Comparison of ENCODE assay signal across 1 cellular context in the genomic region with DNA sequence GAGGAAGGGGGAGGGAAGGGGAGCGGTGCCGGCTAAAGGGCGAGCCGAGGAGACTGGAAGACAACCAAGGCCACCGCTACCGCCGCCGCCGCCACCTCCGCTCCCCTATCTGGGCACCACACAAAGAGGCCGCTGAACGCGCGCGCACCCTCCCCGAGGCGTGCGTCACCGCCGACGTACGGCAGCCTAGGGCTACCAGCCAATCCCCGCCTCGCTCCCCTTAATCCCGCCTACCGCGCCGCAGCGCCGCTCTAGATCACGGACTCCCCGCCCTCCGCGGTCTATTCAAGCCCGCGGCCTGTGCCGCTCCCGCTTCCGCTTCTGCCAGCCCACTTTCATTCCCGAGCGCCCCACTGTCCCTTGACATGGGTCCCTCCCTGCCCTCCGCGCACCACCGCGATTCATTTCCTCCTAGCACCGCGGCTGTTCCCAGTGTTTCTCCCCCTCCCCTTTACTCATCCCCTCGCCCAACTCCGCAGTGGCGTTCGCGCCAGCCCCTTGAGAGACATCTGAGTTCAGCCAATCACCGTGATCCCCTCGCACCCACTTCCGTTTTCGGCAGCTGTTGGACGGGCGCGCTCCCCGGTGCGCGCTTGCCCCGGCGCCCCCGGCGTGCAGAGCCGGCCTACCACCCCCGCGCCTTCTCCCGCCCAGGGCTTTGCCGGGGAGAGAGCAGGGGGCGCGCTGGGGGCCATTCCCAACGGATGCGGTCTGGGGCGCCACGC.
A peak's percentile ranks its signal among the peaks of the same experiment; 100 is the strongest.
TF ChIP-seq lines count a peak whose summit lies in the region.

A gene (minus strand): TSS at position 128 of the 725 bp plus-strand sequence. CDS start 297 bp downstream, outside the sequence.

TF ChIP-seq in K562, 482 proteins besides CTCF, POLR2A, EP300 and RAD21 (continued from another document and continues in another):
- TF ChIP-seq, protein P1, sequence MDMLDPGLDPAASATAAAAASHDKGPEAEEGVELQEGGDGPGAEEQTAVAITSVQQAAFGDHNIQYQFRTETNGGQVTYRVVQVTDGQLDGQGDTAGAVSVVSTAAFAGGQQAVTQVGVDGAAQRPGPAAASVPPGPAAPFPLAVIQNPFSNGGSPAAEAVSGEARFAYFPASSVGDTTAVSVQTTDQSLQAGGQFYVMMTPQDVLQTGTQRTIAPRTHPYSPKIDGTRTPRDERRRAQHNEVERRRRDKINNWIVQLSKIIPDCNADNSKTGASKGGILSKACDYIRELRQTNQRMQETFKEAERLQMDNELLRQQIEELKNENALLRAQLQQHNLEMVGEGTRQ (CRISPR knock-in tag; IDR thresholded peaks at IDR 0.05): no peak
- peak; percentile 70 for TF ChIP-seq HNRNPK (IDR thresholded peaks at IDR 0.05; ENCODE audit: low read depth, low read length, poor library complexity, severe bottlenecking)
- peak; percentile 28 for TF ChIP-seq TCF3 (CRISPR knock-in tag; IDR thresholded peaks at IDR 0.05)
- TF ChIP-seq, protein P2, sequence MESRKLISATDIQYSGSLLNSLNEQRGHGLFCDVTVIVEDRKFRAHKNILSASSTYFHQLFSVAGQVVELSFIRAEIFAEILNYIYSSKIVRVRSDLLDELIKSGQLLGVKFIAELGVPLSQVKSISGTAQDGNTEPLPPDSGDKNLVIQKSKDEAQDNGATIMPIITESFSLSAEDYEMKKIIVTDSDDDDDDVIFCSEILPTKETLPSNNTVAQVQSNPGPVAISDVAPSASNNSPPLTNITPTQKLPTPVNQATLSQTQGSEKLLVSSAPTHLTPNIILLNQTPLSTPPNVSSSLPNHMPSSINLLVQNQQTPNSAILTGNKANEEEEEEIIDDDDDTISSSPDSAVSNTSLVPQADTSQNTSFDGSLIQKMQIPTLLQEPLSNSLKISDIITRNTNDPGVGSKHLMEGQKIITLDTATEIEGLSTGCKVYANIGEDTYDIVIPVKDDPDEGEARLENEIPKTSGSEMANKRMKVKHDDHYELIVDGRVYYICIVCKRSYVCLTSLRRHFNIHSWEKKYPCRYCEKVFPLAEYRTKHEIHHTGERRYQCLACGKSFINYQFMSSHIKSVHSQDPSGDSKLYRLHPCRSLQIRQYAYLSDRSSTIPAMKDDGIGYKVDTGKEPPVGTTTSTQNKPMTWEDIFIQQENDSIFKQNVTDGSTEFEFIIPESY (CRISPR knock-in tag; IDR thresholded peaks at IDR 0.05): 0 out of 2 replicates have a peak, but pooled peaks have one; percentile 12
- no peak for TF ChIP-seq ZNF445 (CRISPR knock-in tag; IDR thresholded peaks at IDR 0.05; ENCODE audit: low read depth)
- peak; percentile 16 for TF ChIP-seq SMAD1 (IDR thresholded peaks at IDR 0.05; ENCODE audit: low read depth, low read length, partially characterized antibody)
- TF ChIP-seq NCOR1 (IDR thresholded peaks at IDR 0.05): peak; percentile 30
- no peak for TF ChIP-seq GATAD2B (IDR thresholded peaks at IDR 0.05; ENCODE audit: borderline replicate concordance)
- TF ChIP-seq TRIM24 (IDR thresholded peaks at IDR 0.05): peak in 1 of 2 experiments; percentile 48; a peak in 1 of 4 replicates
- no peak for TF ChIP-seq NR2C2 (CRISPR knock-in tag; IDR thresholded peaks at IDR 0.05)
- TF ChIP-seq NR2C2 (tag; IDR thresholded peaks at IDR 0.05): peak; percentile 72
- TF ChIP-seq NFIC (IDR thresholded peaks at IDR 0.05): peak; percentile 60
- TF ChIP-seq ZNF316 (IDR thresholded peaks at IDR 0.05): no peak
- peak; percentile 39; the same call in 1 of the 2 replicates for TF ChIP-seq GATAD2A (IDR thresholded peaks at IDR 0.05)
- TF ChIP-seq, protein P3, sequence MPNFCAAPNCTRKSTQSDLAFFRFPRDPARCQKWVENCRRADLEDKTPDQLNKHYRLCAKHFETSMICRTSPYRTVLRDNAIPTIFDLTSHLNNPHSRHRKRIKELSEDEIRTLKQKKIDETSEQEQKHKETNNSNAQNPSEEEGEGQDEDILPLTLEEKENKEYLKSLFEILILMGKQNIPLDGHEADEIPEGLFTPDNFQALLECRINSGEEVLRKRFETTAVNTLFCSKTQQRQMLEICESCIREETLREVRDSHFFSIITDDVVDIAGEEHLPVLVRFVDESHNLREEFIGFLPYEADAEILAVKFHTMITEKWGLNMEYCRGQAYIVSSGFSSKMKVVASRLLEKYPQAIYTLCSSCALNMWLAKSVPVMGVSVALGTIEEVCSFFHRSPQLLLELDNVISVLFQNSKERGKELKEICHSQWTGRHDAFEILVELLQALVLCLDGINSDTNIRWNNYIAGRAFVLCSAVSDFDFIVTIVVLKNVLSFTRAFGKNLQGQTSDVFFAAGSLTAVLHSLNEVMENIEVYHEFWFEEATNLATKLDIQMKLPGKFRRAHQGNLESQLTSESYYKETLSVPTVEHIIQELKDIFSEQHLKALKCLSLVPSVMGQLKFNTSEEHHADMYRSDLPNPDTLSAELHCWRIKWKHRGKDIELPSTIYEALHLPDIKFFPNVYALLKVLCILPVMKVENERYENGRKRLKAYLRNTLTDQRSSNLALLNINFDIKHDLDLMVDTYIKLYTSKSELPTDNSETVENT (CRISPR knock-in tag; IDR thresholded peaks at IDR 0.05): peak; percentile 42; the same call in 1 of the 2 replicates
- TF ChIP-seq STAG1 (CRISPR knock-in tag; IDR thresholded peaks at IDR 0.05; ENCODE audit: borderline replicate concordance): no peak
- 0 out of 2 replicates have a peak, but pooled peaks have one; percentile 32 for TF ChIP-seq SOX6 (IDR thresholded peaks at IDR 0.05)
- TF ChIP-seq MECOM (CRISPR knock-in tag; IDR thresholded peaks at IDR 0.05): peak; percentile 74; the same call in 1 of the 2 replicates
- TF ChIP-seq PTBP1 (IDR thresholded peaks at IDR 0.05; ENCODE audit: low read depth, low read length): no peak
- no peak for TF ChIP-seq SIN3A (IDR thresholded peaks at IDR 0.05; ENCODE audit: borderline replicate concordance in 2 of 2, control insufficient read depth in 1 of 2, low read depth in 2 of 2, low read length in 2 of 2)
- TF ChIP-seq, protein P4, sequence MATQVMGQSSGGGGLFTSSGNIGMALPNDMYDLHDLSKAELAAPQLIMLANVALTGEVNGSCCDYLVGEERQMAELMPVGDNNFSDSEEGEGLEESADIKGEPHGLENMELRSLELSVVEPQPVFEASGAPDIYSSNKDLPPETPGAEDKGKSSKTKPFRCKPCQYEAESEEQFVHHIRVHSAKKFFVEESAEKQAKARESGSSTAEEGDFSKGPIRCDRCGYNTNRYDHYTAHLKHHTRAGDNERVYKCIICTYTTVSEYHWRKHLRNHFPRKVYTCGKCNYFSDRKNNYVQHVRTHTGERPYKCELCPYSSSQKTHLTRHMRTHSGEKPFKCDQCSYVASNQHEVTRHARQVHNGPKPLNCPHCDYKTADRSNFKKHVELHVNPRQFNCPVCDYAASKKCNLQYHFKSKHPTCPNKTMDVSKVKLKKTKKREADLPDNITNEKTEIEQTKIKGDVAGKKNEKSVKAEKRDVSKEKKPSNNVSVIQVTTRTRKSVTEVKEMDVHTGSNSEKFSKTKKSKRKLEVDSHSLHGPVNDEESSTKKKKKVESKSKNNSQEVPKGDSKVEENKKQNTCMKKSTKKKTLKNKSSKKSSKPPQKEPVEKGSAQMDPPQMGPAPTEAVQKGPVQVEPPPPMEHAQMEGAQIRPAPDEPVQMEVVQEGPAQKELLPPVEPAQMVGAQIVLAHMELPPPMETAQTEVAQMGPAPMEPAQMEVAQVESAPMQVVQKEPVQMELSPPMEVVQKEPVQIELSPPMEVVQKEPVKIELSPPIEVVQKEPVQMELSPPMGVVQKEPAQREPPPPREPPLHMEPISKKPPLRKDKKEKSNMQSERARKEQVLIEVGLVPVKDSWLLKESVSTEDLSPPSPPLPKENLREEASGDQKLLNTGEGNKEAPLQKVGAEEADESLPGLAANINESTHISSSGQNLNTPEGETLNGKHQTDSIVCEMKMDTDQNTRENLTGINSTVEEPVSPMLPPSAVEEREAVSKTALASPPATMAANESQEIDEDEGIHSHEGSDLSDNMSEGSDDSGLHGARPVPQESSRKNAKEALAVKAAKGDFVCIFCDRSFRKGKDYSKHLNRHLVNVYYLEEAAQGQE (CRISPR knock-in tag; IDR thresholded peaks at IDR 0.05; ENCODE audit: low read depth): peak; percentile 36; the same call in 1 of the 2 replicates
- no peak for TF ChIP-seq ZNF282 (CRISPR knock-in tag; IDR thresholded peaks at IDR 0.05)
- peak in 1 of 2 experiments; percentile 14; a peak in 1 of 4 replicates for TF ChIP-seq TBL1XR1 (IDR thresholded peaks at IDR 0.05; ENCODE audit: low read length in 2 of 2)
- TF ChIP-seq NR2C1 (IDR thresholded peaks at IDR 0.05): 0 out of 2 replicates have a peak, but pooled peaks have one; percentile 25
- TF ChIP-seq NR2C1 (tag; IDR thresholded peaks at IDR 0.05): no peak; the same call in 1 of the 2 replicates
- no peak for TF ChIP-seq U2AF1 (optimal IDR thresholded peaks at IDR 0.05; ENCODE audit: low read depth, low read length)
- no peak for TF ChIP-seq ZNF780A (CRISPR knock-in tag; IDR thresholded peaks at IDR 0.05)
- TF ChIP-seq, protein P5, sequence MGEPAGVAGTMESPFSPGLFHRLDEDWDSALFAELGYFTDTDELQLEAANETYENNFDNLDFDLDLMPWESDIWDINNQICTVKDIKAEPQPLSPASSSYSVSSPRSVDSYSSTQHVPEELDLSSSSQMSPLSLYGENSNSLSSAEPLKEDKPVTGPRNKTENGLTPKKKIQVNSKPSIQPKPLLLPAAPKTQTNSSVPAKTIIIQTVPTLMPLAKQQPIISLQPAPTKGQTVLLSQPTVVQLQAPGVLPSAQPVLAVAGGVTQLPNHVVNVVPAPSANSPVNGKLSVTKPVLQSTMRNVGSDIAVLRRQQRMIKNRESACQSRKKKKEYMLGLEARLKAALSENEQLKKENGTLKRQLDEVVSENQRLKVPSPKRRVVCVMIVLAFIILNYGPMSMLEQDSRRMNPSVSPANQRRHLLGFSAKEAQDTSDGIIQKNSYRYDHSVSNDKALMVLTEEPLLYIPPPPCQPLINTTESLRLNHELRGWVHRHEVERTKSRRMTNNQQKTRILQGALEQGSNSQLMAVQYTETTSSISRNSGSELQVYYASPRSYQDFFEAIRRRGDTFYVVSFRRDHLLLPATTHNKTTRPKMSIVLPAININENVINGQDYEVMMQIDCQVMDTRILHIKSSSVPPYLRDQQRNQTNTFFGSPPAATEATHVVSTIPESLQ (CRISPR knock-in tag; IDR thresholded peaks at IDR 0.05): peak; percentile 69; the same call in 1 of the 2 replicates
- TF ChIP-seq KLF1 (tag; IDR thresholded peaks at IDR 0.05): no peak
- TF ChIP-seq RB1 (IDR thresholded peaks at IDR 0.05; ENCODE audit: low read depth): peak; percentile 41; the same call in 1 of the 2 replicates
- TF ChIP-seq, protein P6, sequence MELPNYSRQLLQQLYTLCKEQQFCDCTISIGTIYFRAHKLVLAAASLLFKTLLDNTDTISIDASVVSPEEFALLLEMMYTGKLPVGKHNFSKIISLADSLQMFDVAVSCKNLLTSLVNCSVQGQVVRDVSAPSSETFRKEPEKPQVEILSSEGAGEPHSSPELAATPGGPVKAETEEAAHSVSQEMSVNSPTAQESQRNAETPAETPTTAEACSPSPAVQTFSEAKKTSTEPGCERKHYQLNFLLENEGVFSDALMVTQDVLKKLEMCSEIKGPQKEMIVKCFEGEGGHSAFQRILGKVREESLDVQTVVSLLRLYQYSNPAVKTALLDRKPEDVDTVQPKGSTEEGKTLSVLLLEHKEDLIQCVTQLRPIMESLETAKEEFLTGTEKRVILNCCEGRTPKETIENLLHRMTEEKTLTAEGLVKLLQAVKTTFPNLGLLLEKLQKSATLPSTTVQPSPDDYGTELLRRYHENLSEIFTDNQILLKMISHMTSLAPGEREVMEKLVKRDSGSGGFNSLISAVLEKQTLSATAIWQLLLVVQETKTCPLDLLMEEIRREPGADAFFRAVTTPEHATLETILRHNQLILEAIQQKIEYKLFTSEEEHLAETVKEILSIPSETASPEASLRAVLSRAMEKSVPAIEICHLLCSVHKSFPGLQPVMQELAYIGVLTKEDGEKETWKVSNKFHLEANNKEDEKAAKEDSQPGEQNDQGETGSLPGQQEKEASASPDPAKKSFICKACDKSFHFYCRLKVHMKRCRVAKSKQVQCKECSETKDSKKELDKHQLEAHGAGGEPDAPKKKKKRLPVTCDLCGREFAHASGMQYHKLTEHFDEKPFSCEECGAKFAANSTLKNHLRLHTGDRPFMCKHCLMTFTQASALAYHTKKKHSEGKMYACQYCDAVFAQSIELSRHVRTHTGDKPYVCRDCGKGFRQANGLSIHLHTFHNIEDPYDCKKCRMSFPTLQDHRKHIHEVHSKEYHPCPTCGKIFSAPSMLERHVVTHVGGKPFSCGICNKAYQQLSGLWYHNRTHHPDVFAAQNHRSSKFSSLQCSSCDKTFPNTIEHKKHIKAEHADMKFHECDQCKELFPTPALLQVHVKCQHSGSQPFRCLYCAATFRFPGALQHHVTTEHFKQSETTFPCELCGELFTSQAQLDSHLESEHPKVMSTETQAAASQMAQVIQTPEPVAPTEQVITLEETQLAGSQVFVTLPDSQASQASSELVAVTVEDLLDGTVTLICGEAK (IDR thresholded peaks at IDR 0.05): peak; percentile 91
- TF ChIP-seq, protein P6 (CRISPR knock-in tag; IDR thresholded peaks at IDR 0.05): no peak
- TF ChIP-seq, protein P7, sequence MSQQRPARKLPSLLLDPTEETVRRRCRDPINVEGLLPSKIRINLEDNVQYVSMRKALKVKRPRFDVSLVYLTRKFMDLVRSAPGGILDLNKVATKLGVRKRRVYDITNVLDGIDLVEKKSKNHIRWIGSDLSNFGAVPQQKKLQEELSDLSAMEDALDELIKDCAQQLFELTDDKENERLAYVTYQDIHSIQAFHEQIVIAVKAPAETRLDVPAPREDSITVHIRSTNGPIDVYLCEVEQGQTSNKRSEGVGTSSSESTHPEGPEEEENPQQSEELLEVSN (IDR thresholded peaks at IDR 0.05; ENCODE audit: borderline replicate concordance in 1 of 2, extremely low read depth in 1 of 2, insufficient read depth in 1 of 2, insufficient read length in 1 of 2, low read depth in 1 of 2, low read length in 1 of 2, poor library complexity in 1 of 2, severe bottlenecking in 1 of 2): peak; percentile 27 to 91
